ENCODE assay signal across 19 cellular contexts in the genomic region with DNA sequence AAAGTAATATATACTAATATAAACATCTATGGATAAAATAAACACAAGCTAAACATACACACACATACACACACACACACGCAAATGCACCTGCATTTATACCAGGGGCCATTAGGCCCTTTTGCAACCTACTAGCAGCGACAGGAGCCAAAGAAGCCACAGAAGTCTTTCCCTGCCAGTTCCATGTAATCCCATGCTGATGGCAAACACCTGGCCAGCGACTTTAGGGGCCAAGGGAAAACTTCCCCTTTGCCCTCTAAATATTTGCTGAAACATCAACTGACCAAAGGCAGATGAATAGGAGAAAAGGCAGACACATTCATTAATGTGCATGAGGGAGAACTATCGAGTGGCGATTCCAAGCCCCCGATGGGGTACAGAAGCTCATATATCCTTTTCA. TPM values are rescaled to one million over a fixed set of nuclear protein-coding genes. Genes with fewer than 3 reads are reported as not detected.
A peak's percentile ranks its signal among the peaks of the same experiment; 100 is the strongest.
DNase-seq lines count a peak whose midpoint lies in the region; ATAC-seq and TF ChIP-seq lines count a peak whose summit lies in the region.
"Had no signal": no experiment of that assay in that cellular context is flagged by ENCODE, and none has a peak within 500 bp of the region (broad histone marks: within the 10 kb centered on the region; RNA-seq: fewer than 3 reads in every experiment).

No MANE protein-coding gene starts in this region.

- TF ChIP-seq CTCF in endodermal cell (conservative IDR thresholded peaks at IDR 0.05) (no peak), neural progenitor cell (IDR thresholded peaks at IDR 0.05) (no peak), right atrium auricular region (IDR thresholded peaks at IDR 0.05) (no peak)

- 91 to 96% methylated on average over 5 to 6 of the region's 6 CpGs for WGBS in endodermal cell (ENCODE audit: insufficient coverage in 1 of 2, insufficient read length in 1 of 2), 2 experiments

- H3K27ac ChIP-seq in endodermal cell (ENCODE audit: low read depth, low read length) (no peak overlapping the region), neural progenitor cell (no peak overlapping the region), right atrium auricular region (no peak overlapping the region)

- H3K4me1 ChIP-seq in endodermal cell (ENCODE audit: control insufficient read depth, insufficient read depth, low read length) (peaks cover 16% of the 10 kb centered on the region), neural progenitor cell (peaks cover 24% of the 10 kb centered on the region), right atrium auricular region (no peaks in the 10 kb centered on the region)

- DNase-seq in activated effector memory CD4-positive, alpha-beta T cell treated with anti-CD3 and anti-CD28 coated beads, Interleukin-2, amount 50 U/mL, for 16 hours = peak; percentile 13
- DNase-seq in activated effector memory CD4-positive, alpha-beta T cell treated with Interleukin-2 at 50 U/mL for 16 hours = no peak
- DNase-seq in endodermal cell = peak; percentile 35
- DNase-seq in neural progenitor cell (ENCODE audit: low spot score) = no peak
- DNase-seq in right atrium auricular region (ENCODE audit: low spot score) = no peak
- no peak for DNase-seq in stimulated activated naive B cell treated with anti-CD40 and anti-IgM and Interleukin-4, amounts not matched to agents 10 μg/mL and 1 μg/mL and 100 μg/mL, for 72 hours
- DNase-seq in KBM-7 = no peak
- DNase-seq: DMS79 treated with DMSO at 0.1 percent for 48 hours, H9, HFFc6, Karpas-422, NCI-H1417, NCI-H1930 had no signal

- H3K4me2 ChIP-seq in neural progenitor cell = no peak overlapping the region

- H3K9me3 ChIP-seq in endodermal cell (ENCODE audit: control insufficient read depth, low read length) = no peaks in the 10 kb centered on the region
- no peaks in the 10 kb centered on the region for H3K9me3 ChIP-seq in neural progenitor cell (ENCODE audit: low read depth)
- no peaks in the 10 kb centered on the region for H3K9me3 ChIP-seq in right atrium auricular region

- H3K79me2 ChIP-seq in neural progenitor cell (ENCODE audit: low read depth) = no peaks in the 10 kb centered on the region

- ATAC-seq in stimulated activated naive B cell treated with anti-CD40 and anti-IgM and Interleukin-4, amounts not matched to agents 10 μg/mL and 1 μg/mL and 100 μg/mL, for 72 hours (replicated peaks) = no peak
- no peak for ATAC-seq in HG03565 (IDR thresholded peaks at IDR 0.05; ENCODE audit: unreplicated experiment)
- ATAC-seq: Panc1, SK-N-SH treated with all-trans-retinoic acid at 6 μM for 48 hours had no signal

- H3K36me3 ChIP-seq in endodermal cell (ENCODE audit: control insufficient read depth, insufficient read depth, low read length) (no peaks in the 10 kb centered on the region), neural progenitor cell (no peaks in the 10 kb centered on the region), right atrium auricular region (no peaks in the 10 kb centered on the region)

- H3K4me3 ChIP-seq in endodermal cell (ENCODE audit: low read length) (no peak overlapping the region), neural progenitor cell (no peak overlapping the region), right atrium auricular region (no peak overlapping the region)

- H3K27me3 ChIP-seq in endodermal cell (ENCODE audit: control insufficient read depth, insufficient read depth, low read length, poor library complexity, severe bottlenecking) (no peaks in the 10 kb centered on the region), neural progenitor cell (no peaks in the 10 kb centered on the region), right atrium auricular region (no peaks in the 10 kb centered on the region)

- in situ Hi-C loops in KBM-7 (cut with MboI; ENCODE audit: low pct_unique_long_range_greater_than_20kb, low sequenced_read_pairs) = no loop called here

- H3K27me3 Mint-ChIP-seq in endodermal cell (ENCODE audit: insufficient read depth) (no peaks in the 10 kb centered on the region), neural progenitor cell (ENCODE audit: insufficient read depth, low read depth) (peaks cover 24% of the 10 kb centered on the region)
- H3K27me3 Mint-ChIP-seq in stimulated activated naive B cell treated with anti-CD40 and anti-IgM and Interleukin-4, amounts not matched to agents 10 μg/mL and 1 μg/mL and 100 μg/mL, for 72 hours = peaks cover 6 to 12% of the 10 kb centered on the region in 2 donors

- H3K4me3 Mint-ChIP-seq in endodermal cell (no peak overlapping the region), neural progenitor cell (no peak overlapping the region)
- H3K4me3 Mint-ChIP-seq in stimulated activated naive B cell treated with anti-CD40 and anti-IgM and Interleukin-4, amounts not matched to agents 10 μg/mL and 1 μg/mL and 100 μg/mL, for 72 hours = no peak overlapping the region
- H3K4me3 Mint-ChIP-seq: H9, HFFc6, IgD-negative memory B cell had no signal

- H3K9me3 Mint-ChIP-seq in endodermal cell = peaks cover under 1% of the 10 kb centered on the region
- H3K9me3 Mint-ChIP-seq in neural progenitor cell = peaks cover 4% of the 10 kb centered on the region
- no peaks in the 10 kb centered on the region for H3K9me3 Mint-ChIP-seq in stimulated activated naive B cell treated with anti-CD40 and anti-IgM and Interleukin-4, amounts not matched to agents 10 μg/mL and 1 μg/mL and 100 μg/mL, for 72 hours
- H3K9me3 Mint-ChIP-seq: HFFc6, IgD-negative memory B cell had no signal

- H3K27ac Mint-ChIP-seq in endodermal cell (no peak overlapping the region), neural progenitor cell (peak overlapping the region; percentile 47)
- H3K27ac Mint-ChIP-seq in stimulated activated naive B cell treated with anti-CD40 and anti-IgM and Interleukin-4, amounts not matched to agents 10 μg/mL and 1 μg/mL and 100 μg/mL, for 72 hours = no peak overlapping the region
- H3K27ac Mint-ChIP-seq: H9, HFFc6, IgD-negative memory B cell had no signal

- no peaks in the 10 kb centered on the region for H4K20me1 ChIP-seq in neural progenitor cell (ENCODE audit: low read depth)

- peaks cover 14% of the 10 kb centered on the region for H3F3A ChIP-seq in neural progenitor cell (ENCODE audit: low read depth)

- no peak overlapping the region for H3K9ac ChIP-seq in endodermal cell (ENCODE audit: extremely low read depth, low read length, poor library complexity, severe bottlenecking)
- H3K9ac ChIP-seq in neural progenitor cell = no peak overlapping the region

- no peaks in the 10 kb centered on the region for H3K36me3 Mint-ChIP-seq in endodermal cell (ENCODE audit: low read depth)
- H3K36me3 Mint-ChIP-seq in neural progenitor cell = no peaks in the 10 kb centered on the region
- H3K36me3 Mint-ChIP-seq in stimulated activated naive B cell treated with anti-CD40 and anti-IgM and Interleukin-4, amounts not matched to agents 10 μg/mL and 1 μg/mL and 100 μg/mL, for 72 hours = no peaks in the 10 kb centered on the region
- H3K36me3 Mint-ChIP-seq: IgD-negative memory B cell had no signal

- no peak overlapping the region for H2AFZ ChIP-seq in neural progenitor cell (replicated peaks)

- H3K4me1 Mint-ChIP-seq in endodermal cell (peaks cover 31% of the 10 kb centered on the region), neural progenitor cell (peaks cover 58% of the 10 kb centered on the region)
- peaks cover 0 to 8% of the 10 kb centered on the region in 2 donors for H3K4me1 Mint-ChIP-seq in stimulated activated naive B cell treated with anti-CD40 and anti-IgM and Interleukin-4, amounts not matched to agents 10 μg/mL and 1 μg/mL and 100 μg/mL, for 72 hours

RNA-seq across cellular contexts. Expression of gene P2RY2, which starts 14.8 kb away (rescaled TPM):
- total RNA-seq in endodermal cell (under 1 TPM; 0.60 to 0.62 TPM), neural progenitor cell (ENCODE audit: low replicate concordance) (0.45 and 0.84 TPM in 2 replicates), right atrium auricular region (10 to 100 TPM in 1 of 2 donors, 1 to 10 TPM in 1; 9.5 to 14.7 TPM)
- 0.25 TPM for polyA plus RNA-seq in endodermal cell (2013, experiment 1 of 2)
- polyA plus RNA-seq in endodermal cell (2013, experiment 2 of 2) = 0.54 TPM
- total RNA-seq: A172, NCI-H460 had no signal

Comparison
In these comparisons a context has a peak if more than half of its experiments do, and no peak if none do; other contexts are left out.
1. DNase-seq: peak in activated effector memory CD4-positive, alpha-beta T cell treated with anti-CD3 and anti-CD28 coated beads, Interleukin-2, amount 50 U/mL, for 16 hours (single experiment) and endodermal cell (single experiment); none in activated effector memory CD4-positive, alpha-beta T cell treated with Interleukin-2 at 50 U/mL for 16 hours (single experiment), neural progenitor cell (single experiment), right atrium auricular region (single experiment), stimulated activated naive B cell treated with anti-CD40 and anti-IgM and Interleukin-4, amounts not matched to agents 10 μg/mL and 1 μg/mL and 100 μg/mL, for 72 hours (single experiment) and KBM-7 (single experiment).